Comparison of ENCODE assay signal across 9 cellular contexts in the genomic region with DNA sequence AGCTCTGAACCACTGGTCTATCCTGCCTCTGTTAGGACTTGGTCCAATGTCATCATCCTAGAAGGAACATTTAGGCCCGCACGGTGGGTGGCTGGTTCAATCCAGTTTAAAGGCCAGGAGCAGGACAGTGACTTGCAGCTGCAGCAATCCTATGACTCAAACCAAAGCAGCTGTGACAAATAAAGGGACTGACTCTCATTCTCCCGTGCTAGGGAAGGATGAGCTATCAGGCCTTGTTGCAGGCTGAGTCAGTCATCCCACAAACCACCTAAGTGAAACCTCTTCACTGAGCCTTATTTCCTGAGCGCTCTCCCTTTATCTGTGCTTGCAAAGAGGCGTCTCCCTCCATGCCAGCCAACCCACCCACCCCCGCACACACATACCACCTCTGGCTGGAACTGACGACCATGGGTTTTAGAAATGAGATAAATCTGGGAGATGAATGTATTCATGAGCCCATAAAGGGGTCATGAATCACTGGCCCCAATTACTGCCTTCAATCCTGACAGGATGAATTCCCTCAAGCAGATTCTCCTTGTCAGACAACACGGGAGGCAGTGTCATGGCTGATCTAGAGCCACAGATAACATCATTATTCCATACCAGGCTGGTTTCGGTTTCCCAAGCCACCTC.
A peak's percentile ranks its signal among the peaks of the same experiment; 100 is the strongest.
DNase-seq lines count a peak whose midpoint lies in the region; ATAC-seq and TF ChIP-seq lines count a peak whose summit lies in the region.
"Had no signal": no experiment of that assay in that cellular context is flagged by ENCODE, and none has a peak within 500 bp of the region (broad histone marks: within the 10 kb centered on the region; RNA-seq: fewer than 3 reads in every experiment).

No MANE protein-coding gene starts in this region.

- peaks cover 24% of the 10 kb centered on the region for H3K4me1 Mint-ChIP-seq in chondrocyte (ENCODE audit: low read depth)

- H3K4me3 ChIP-seq in MG63: 0 out of 2 replicates have a peak overlapping the region, but pooled peaks have one; percentile 6
- no peak overlapping the region for H3K4me3 ChIP-seq in H7 (ENCODE audit: insufficient read depth, low read depth, low read length)

- peak overlapping the region; percentile 12 for H3K4me3 Mint-ChIP-seq in chondrocyte (ENCODE audit: unreplicated experiment)
- H3K4me3 Mint-ChIP-seq: stimulated activated naive CD8-positive, alpha-beta T cell treated with anti-CD3 and anti-CD28 coated beads, Interleukin-15, Interleukin-2, amounts not matched to agents 100 ng/mL and 50 ng/mL, for 24 hours had no signal

- DNase-seq in MG63 (peak; percentile 90), chondrocyte (ENCODE audit: low spot score) (no peak), sciatic nerve (ENCODE audit: low spot score) (peak; percentile 68), H7 (no peak), NOMO-1 (lab: John Stamatoyannopoulos, UW; ENCODE audit: unreplicated experiment in 2 of 2) (no peak), NCI-H524 (lab: John Stamatoyannopoulos, UW) (no peak)
- no peak for DNase-seq in effector CD8-positive, alpha-beta T cell (lab: John Stamatoyannopoulos, UW)

- no peaks in the 10 kb centered on the region for H3K9me3 Mint-ChIP-seq in chondrocyte (ENCODE audit: low read depth)
- H3K9me3 Mint-ChIP-seq: stimulated activated naive CD8-positive, alpha-beta T cell treated with anti-CD3 and anti-CD28 coated beads, Interleukin-15, Interleukin-2, amounts not matched to agents 100 ng/mL and 50 ng/mL, for 24 hours had no signal

- no peaks in the 10 kb centered on the region for H3K9me3 ChIP-seq in MG63

- peak overlapping the region; percentile 90 for H3K27ac Mint-ChIP-seq in chondrocyte (ENCODE audit: unreplicated experiment)

- H3K36me3 Mint-ChIP-seq in chondrocyte (ENCODE audit: low read depth): no peaks in the 10 kb centered on the region

- no peaks in the 10 kb centered on the region for H3K27me3 Mint-ChIP-seq in chondrocyte (ENCODE audit: low read depth)

- H3K27me3 ChIP-seq in MG63 (no peaks in the 10 kb centered on the region), H7 (ENCODE audit: control insufficient read depth, insufficient read depth, low read length) (no peaks in the 10 kb centered on the region)

- TF ChIP-seq CTCF in chondrocyte (IDR thresholded peaks at IDR 0.05): no peak

- intact Hi-C loops in sciatic nerve (cut with DNase I): no loop called here

- ATAC-seq in GM18870 (IDR thresholded peaks at IDR 0.05; ENCODE audit: unreplicated experiment) (peak; percentile 78), sciatic nerve (peak; percentile 88)

- H3K36me3 ChIP-seq in MG63 (no peaks in the 10 kb centered on the region), H7 (replicated peaks; ENCODE audit: control insufficient read depth, insufficient read depth, low read length) (no peaks in the 10 kb centered on the region)

Comparison
In these comparisons a context has a peak if more than half of its experiments do, and no peak if none do; other contexts are left out.
1. DNase-seq: peak in MG63 (single experiment) and sciatic nerve (single experiment); none in chondrocyte (single experiment), H7 (single experiment), effector CD8-positive, alpha-beta T cell (single experiment), NOMO-1 (0 of 2) and NCI-H524 (0 of 2).